ENCODE assay signal across 7 cellular contexts in genomic region chr15:64071931-64072765, GRCh38. TPM values are rescaled to one million over a fixed set of nuclear protein-coding genes. Genes with fewer than 3 reads are reported as not detected.
DNase-seq lines count a peak whose midpoint lies in the region; ATAC-seq, FAIRE-seq and TF ChIP-seq lines count a peak whose summit lies in the region.

No MANE protein-coding gene starts in this region.

- peaks cover 8% of the 10 kb centered on the region for H3K4me1 Mint-ChIP-seq in activated CD4-positive, alpha-beta memory T cell treated with anti-CD3 and anti-CD28 coated beads for 36 hours (ENCODE audit: low read depth)

- POLR2A ChIA-PET in HepG2 (lab: Yijun Ruan, JAX), result interaction anchor here (0.9 to 6.9 kb wide), 9 partner anchors 17 to 472 kb away, joined by 3 to 88 read pairs (median 4); partner anchors contain the start of genes CIAO2A and SNX1
- POLR2A ChIA-PET in activated CD4-positive, alpha-beta memory T cell treated with anti-CD3 and anti-CD28 coated beads for 36 hours (lab: Charles Lee), result interaction anchor here (1.0 kb wide), 1 partner anchor 14 kb away, joined by 5 read pairs; no protein-coding TSS in a partner anchor

- TF ChIP-seq CTCF in LNCaP clone FGC (IDR thresholded peaks at IDR 0.05; ENCODE audit: control insufficient read depth, extremely low read depth, insufficient read depth) (no peak), brain microvascular endothelial cell (IDR thresholded peaks at IDR 0.05; ENCODE audit: low read depth, low read length, missing control alignments) (no peak), HepG2 (CRISPR knock-in tag; IDR thresholded peaks at IDR 0.05) (no peak)

- H3K9me3 Mint-ChIP-seq in activated CD4-positive, alpha-beta memory T cell treated with anti-CD3 and anti-CD28 coated beads for 36 hours, result no peaks in the 10 kb centered on the region

- H3K4me3 Mint-ChIP-seq in activated CD4-positive, alpha-beta memory T cell treated with anti-CD3 and anti-CD28 coated beads for 36 hours, result no peak overlapping the region

- CTCF ChIA-PET in HepG2 (lab: Yijun Ruan, JAX; ENCODE audit: low intra/inter-chr PET ratio, low total read pairs), result no interaction called here
- CTCF ChIA-PET in activated CD4-positive, alpha-beta memory T cell treated with anti-CD3 and anti-CD28 coated beads for 36 hours (lab: Charles Lee), result interaction anchor here (0.9 to 2.4 kb wide), 6 partner anchors 26 to 462 kb away, joined by 3 to 7 read pairs (median 4); partner anchors contain the start of gene DAPK2

- peak overlapping the region; percentile 12 for H3K4me2 ChIP-seq in HepG2 (ENCODE audit: low read depth, low read length)

- H3K4me1 ChIP-seq in HepG2 (ENCODE audit: insufficient read depth, low read length), result peaks cover 53% of the 10 kb centered on the region

- no peak for ATAC-seq in HepG2

- in situ Hi-C loops in brain microvascular endothelial cell (cut with HindIII; ENCODE audit: low pct_ligation_motif_present, low sequenced_read_pairs) (no loop called here), HepG2 (cut with HindIII; ENCODE audit: extremely low pct_ligation_motif_present, low pct_unique_long_range_greater_than_20kb) (no loop called here)

- no peak overlapping the region for H2AFZ ChIP-seq in HepG2 (ENCODE audit: low read length)

- H3K9me3 ChIP-seq in HepG2 (ENCODE audit: low read length), result no peaks in the 10 kb centered on the region

- WGBS in HepG2 (ENCODE audit: low lambda C conversion rate), result 82% methylated on average over 4 of the region's 4 CpGs

- H3K4me3 ChIP-seq in LNCaP clone FGC (ENCODE audit: low read depth, low read length) (peak overlapping the region; percentile 21; the same call in 1 of the 2 replicates), brain microvascular endothelial cell (ENCODE audit: low read depth, low read length) (no peak overlapping the region), HepG2 (replicated peaks in 1 of 3; ENCODE audit: insufficient read depth in 1 of 3, low read depth in 2 of 3, low read length in 3 of 3) (no peak overlapping the region)

- no peak overlapping the region for H3K27ac Mint-ChIP-seq in activated CD4-positive, alpha-beta memory T cell treated with anti-CD3 and anti-CD28 coated beads for 36 hours

- no peaks in the 10 kb centered on the region for H3K27me3 Mint-ChIP-seq in activated CD4-positive, alpha-beta memory T cell treated with anti-CD3 and anti-CD28 coated beads for 36 hours

- no peak for TF ChIP-seq POLR2A in HepG2 (IDR thresholded peaks at IDR 0.05; ENCODE audit: insufficient read depth in 1 of 2, low read depth in 2 of 2, low read length in 2 of 2)

- no peak for FAIRE-seq in HepG2 (lab: Jason Lieb, UNC)

- H3K79me2 ChIP-seq in HepG2 (ENCODE audit: insufficient read depth, low read length), result no peaks in the 10 kb centered on the region

- H3K27me3 ChIP-seq in brain microvascular endothelial cell (replicated peaks) (no peaks in the 10 kb centered on the region), HepG2 (ENCODE audit: control insufficient read depth in 1 of 2, insufficient read depth in 2 of 2, low read length in 2 of 2) (no peaks in the 10 kb centered on the region)

- no peaks in the 10 kb centered on the region for H4K20me1 ChIP-seq in HepG2 (ENCODE audit: insufficient read depth, low read length)

- TF ChIP-seq RAD21 in HepG2 (CRISPR knock-in tag; IDR thresholded peaks at IDR 0.05), result no peak

- no peak overlapping the region for H3K9ac ChIP-seq in HepG2 (ENCODE audit: insufficient read depth, low read depth, low read length)

- no peaks in the 10 kb centered on the region for H3K36me3 ChIP-seq in brain microvascular endothelial cell (replicated peaks)
- peaks cover 3 to 5% of the 10 kb centered on the region in 2 experiments; a peak in 2 of 5 replicates for H3K36me3 ChIP-seq in HepG2 (replicated peaks in 1 of 2; ENCODE audit: control insufficient read depth in 1 of 2, insufficient read depth in 2 of 2, low read length in 2 of 2)

- DNase-seq in LNCaP clone FGC (ENCODE audit: low read depth) (no peak), brain microvascular endothelial cell (no peak), HepG2 (ENCODE audit: low spot score) (no peak), GDM1 (lab: John Stamatoyannopoulos, UW) (no peak), NCI-H146 treated with DMSO at 0.1 percent for 48 hours (lab: John Stamatoyannopoulos, UW; ENCODE audit: unreplicated experiment) (no peak)
- no peak for DNase-seq in activated CD4-positive, alpha-beta memory T cell treated with anti-CD3 and anti-CD28 coated beads for 36 hours

- intact Hi-C loops in HepG2 (cut with micrococcal nuclease; ENCODE audit: unreplicated experiment), result loop anchor here (2.0 kb wide), 1 partner anchor 21 kb away; the partner anchor contains the start of gene CIAO2A
- intact Hi-C loops in activated CD4-positive, alpha-beta memory T cell treated with anti-CD3 and anti-CD28 coated beads for 36 hours (cut with micrococcal nuclease), result no loop called here

- H3K27ac ChIP-seq in brain microvascular endothelial cell (peak overlapping the region; percentile 43), HepG2 (ENCODE audit: extremely low read length, insufficient read depth, low read length) (peak overlapping the region; percentile 36), temporal lobe (ENCODE audit: low read depth, low read length) (peak overlapping the region; percentile 65)

- peaks cover 6% of the 10 kb centered on the region for H3K36me3 Mint-ChIP-seq in activated CD4-positive, alpha-beta memory T cell treated with anti-CD3 and anti-CD28 coated beads for 36 hours

- no peak for TF ChIP-seq EP300 in HepG2 (IDR thresholded peaks at IDR 0.05; ENCODE audit: low read depth in 2 of 2, low read length in 2 of 2)
- no peak for TF ChIP-seq EP300 in HepG2 (CRISPR knock-in tag; IDR thresholded peaks at IDR 0.05; ENCODE audit: borderline replicate concordance)

- BruUV-seq in HepG2 (replicated peaks; lab: Mats Ljungman, UMichigan), result no TSS peak

RNA-seq across cellular contexts. Expression of gene CIAO2A, which starts 21.5 kb away (rescaled TPM):
- 100 and 114 TPM in 2 replicates for total RNA-seq in HepG2 (2016; rRNA removed; fragmentation: Illumina TruSeq; extraction: Trizol)
- total RNA-seq in HepG2 (2016; cell fraction: cytosol; rRNA removed; fragmentation: Illumina TruSeq; extraction: Trizol; ENCODE audit: low read depth), result 117 and 120 TPM in 2 replicates
- total RNA-seq in HepG2 (2016; cell fraction: insoluble cytoplasmic fraction; rRNA removed; fragmentation: Illumina TruSeq; extraction: Trizol), result 104 and 128 TPM in 2 replicates
- total RNA-seq in HepG2 (2016; cell fraction: membrane; rRNA removed; fragmentation: Illumina TruSeq; extraction: Trizol), result 188 and 189 TPM in 2 replicates
- 45.9 and 47.2 TPM in 2 replicates for total RNA-seq in HepG2 (2016; cell fraction: nucleus; rRNA removed; fragmentation: Illumina TruSeq; extraction: Trizol)
- polyA plus RNA-seq in HepG2 (2011; rRNA removed), result 60.7 and 83.0 TPM in 2 replicates
- polyA plus RNA-seq in HepG2 (2011; cell fraction: cytosol; rRNA removed), result 47.8 and 57.9 TPM in 2 replicates
- 10.1 and 17.2 TPM in 2 replicates for polyA plus RNA-seq in HepG2 (2011; cell fraction: nucleus; rRNA removed)
- polyA plus RNA-seq in HepG2 (2012), result 66.7 and 86.2 TPM in 2 replicates
- polyA plus RNA-seq in HepG2 (2016; cell fraction: cytosol; fragmentation: Illumina TruSeq; extraction: Trizol; ENCODE audit: low read depth), result 136 and 156 TPM in 2 replicates
- polyA plus RNA-seq in HepG2 (2016; cell fraction: insoluble cytoplasmic fraction; fragmentation: Illumina TruSeq; extraction: Trizol; ENCODE audit: low read depth), result 144 and 157 TPM in 2 replicates
- polyA plus RNA-seq in HepG2 (2016; cell fraction: membrane; fragmentation: Illumina TruSeq; extraction: Trizol; ENCODE audit: low read depth), result 185 and 196 TPM in 2 replicates
- polyA plus RNA-seq in HepG2 (2016; cell fraction: nucleus; fragmentation: Illumina TruSeq; extraction: Trizol; ENCODE audit: insufficient read depth, low read depth), result 78.4 and 88.1 TPM in 2 replicates
- polyA minus RNA-seq in HepG2 (2011; rRNA and poly(A)+ RNA removed; ENCODE audit: low replicate concordance), result 5.8 and 12.6 TPM in 2 replicates
- 13.1 and 13.5 TPM in 2 replicates for polyA minus RNA-seq in HepG2 (2011; cell fraction: cytosol; rRNA and poly(A)+ RNA removed)
- 11.3 and 13.7 TPM in 2 replicates for polyA minus RNA-seq in HepG2 (2011; cell fraction: nucleus; rRNA and poly(A)+ RNA removed)
- 29.0 TPM for total RNA-seq in temporal lobe
- total RNA-seq in activated CD4-positive, alpha-beta memory T cell treated with anti-CD3 and anti-CD28 coated beads for 36 hours, result 10 to 100 TPM; 95.4 to 97.4 TPM

RNA-seq across cellular contexts. Expression of gene SNX1, which starts 23.6 kb away (rescaled TPM):
- total RNA-seq in HepG2 (2016; rRNA removed; fragmentation: Illumina TruSeq; extraction: Trizol) (29.3 and 58.2 TPM in 2 replicates), temporal lobe (26.8 TPM)
- 12.4 and 14.5 TPM in 2 replicates for total RNA-seq in HepG2 (2016; cell fraction: cytosol; rRNA removed; fragmentation: Illumina TruSeq; extraction: Trizol; ENCODE audit: low read depth)
- 28.7 and 54.5 TPM in 2 replicates for total RNA-seq in HepG2 (2016; cell fraction: insoluble cytoplasmic fraction; rRNA removed; fragmentation: Illumina TruSeq; extraction: Trizol)
- total RNA-seq in HepG2 (2016; cell fraction: membrane; rRNA removed; fragmentation: Illumina TruSeq; extraction: Trizol), result 20.0 and 22.0 TPM in 2 replicates
- 37.1 and 41.6 TPM in 2 replicates for total RNA-seq in HepG2 (2016; cell fraction: nucleus; rRNA removed; fragmentation: Illumina TruSeq; extraction: Trizol)
- 60.1 and 63.5 TPM in 2 replicates for polyA plus RNA-seq in HepG2 (2011; rRNA removed)
- polyA plus RNA-seq in HepG2 (2011; cell fraction: cytosol; rRNA removed), result 48.1 and 49.3 TPM in 2 replicates
- 116 and 118 TPM in 2 replicates for polyA plus RNA-seq in HepG2 (2011; cell fraction: nucleus; rRNA removed)
- polyA plus RNA-seq in HepG2 (2012), result 46.7 and 52.1 TPM in 2 replicates
- polyA plus RNA-seq in HepG2 (2016; cell fraction: cytosol; fragmentation: Illumina TruSeq; extraction: Trizol; ENCODE audit: low read depth), result 14.2 and 16.4 TPM in 2 replicates
- polyA plus RNA-seq in HepG2 (2016; cell fraction: insoluble cytoplasmic fraction; fragmentation: Illumina TruSeq; extraction: Trizol; ENCODE audit: low read depth), result 117 and 119 TPM in 2 replicates
- 22.7 and 27.4 TPM in 2 replicates for polyA plus RNA-seq in HepG2 (2016; cell fraction: membrane; fragmentation: Illumina TruSeq; extraction: Trizol; ENCODE audit: low read depth)
- 118 and 124 TPM in 2 replicates for polyA plus RNA-seq in HepG2 (2016; cell fraction: nucleus; fragmentation: Illumina TruSeq; extraction: Trizol; ENCODE audit: insufficient read depth, low read depth)
- polyA minus RNA-seq in HepG2 (2011; rRNA and poly(A)+ RNA removed; ENCODE audit: low replicate concordance), result 89.7 and 117 TPM in 2 replicates
- 36.7 and 43.3 TPM in 2 replicates for polyA minus RNA-seq in HepG2 (2011; cell fraction: cytosol; rRNA and poly(A)+ RNA removed)
- polyA minus RNA-seq in HepG2 (2011; cell fraction: nucleus; rRNA and poly(A)+ RNA removed), result 56.4 and 70.6 TPM in 2 replicates
- 100 to 1,000 TPM in 1 of 2 experiments, 10 to 100 TPM in 1; 99.3 to 102 TPM for total RNA-seq in activated CD4-positive, alpha-beta memory T cell treated with anti-CD3 and anti-CD28 coated beads for 36 hours

RNA-seq across cellular contexts. Expression of gene DAPK2, which starts 25.9 kb away (rescaled TPM):
- total RNA-seq in HepG2 (2016; rRNA removed; fragmentation: Illumina TruSeq; extraction: Trizol), result 0.14 and 0.33 TPM in 2 replicates
- not detected in 2 replicates for total RNA-seq in HepG2 (2016; cell fraction: cytosol; rRNA removed; fragmentation: Illumina TruSeq; extraction: Trizol; ENCODE audit: low read depth)
- 0.09 TPM in 1 of 2 replicates, not detected in the other for total RNA-seq in HepG2 (2016; cell fraction: insoluble cytoplasmic fraction; rRNA removed; fragmentation: Illumina TruSeq; extraction: Trizol)
- not detected in 2 replicates for total RNA-seq in HepG2 (2016; cell fraction: membrane; rRNA removed; fragmentation: Illumina TruSeq; extraction: Trizol)
- not detected in 2 replicates for total RNA-seq in HepG2 (2016; cell fraction: nucleus; rRNA removed; fragmentation: Illumina TruSeq; extraction: Trizol)
- 0.63 and 1.3 TPM in 2 replicates for polyA plus RNA-seq in HepG2 (2011; rRNA removed)
- polyA plus RNA-seq in HepG2 (2011; cell fraction: cytosol; rRNA removed), result 0.43 and 1.0 TPM in 2 replicates
- polyA plus RNA-seq in HepG2 (2011; cell fraction: nucleus; rRNA removed), result 1.5 and 4.0 TPM in 2 replicates
- 1.0 and 1.1 TPM in 2 replicates for polyA plus RNA-seq in HepG2 (2012)
- not detected in 2 replicates for polyA plus RNA-seq in HepG2 (2016; cell fraction: cytosol; fragmentation: Illumina TruSeq; extraction: Trizol; ENCODE audit: low read depth)
- polyA plus RNA-seq in HepG2 (2016; cell fraction: insoluble cytoplasmic fraction; fragmentation: Illumina TruSeq; extraction: Trizol; ENCODE audit: low read depth), result 0.14 TPM in 1 of 2 replicates, not detected in the other
- polyA plus RNA-seq in HepG2 (2016; cell fraction: membrane; fragmentation: Illumina TruSeq; extraction: Trizol; ENCODE audit: low read depth), result not detected in 2 replicates
- 0.13 and 0.64 TPM in 2 replicates for polyA plus RNA-seq in HepG2 (2016; cell fraction: nucleus; fragmentation: Illumina TruSeq; extraction: Trizol; ENCODE audit: insufficient read depth, low read depth)
- 0.74 and 9.0 TPM in 2 replicates for polyA minus RNA-seq in HepG2 (2011; rRNA and poly(A)+ RNA removed; ENCODE audit: low replicate concordance)
- 0.69 and 0.97 TPM in 2 replicates for polyA minus RNA-seq in HepG2 (2011; cell fraction: cytosol; rRNA and poly(A)+ RNA removed)
- polyA minus RNA-seq in HepG2 (2011; cell fraction: nucleus; rRNA and poly(A)+ RNA removed), result 1.5 and 2.6 TPM in 2 replicates
- 3.4 TPM for total RNA-seq in temporal lobe
- total RNA-seq in activated CD4-positive, alpha-beta memory T cell treated with anti-CD3 and anti-CD28 coated beads for 36 hours, result under 1 TPM; 0.81 to 0.87 TPM
